Comparison of ENCODE assay signal across 8 cellular contexts in genomic region chr19:44846455-44847143, GRCh38. TPM values are rescaled to one million over a fixed set of nuclear protein-coding genes. Genes with fewer than 3 reads are reported as not detected.
DNase-seq lines count a peak whose midpoint lies in the region; ATAC-seq and TF ChIP-seq lines count a peak whose summit lies in the region.

No MANE protein-coding gene starts in this region.

- peak overlapping the region; percentile 18 for H2AFZ ChIP-seq in osteoblast (ENCODE audit: low read length)

- H3K4me2 ChIP-seq in osteoblast (ENCODE audit: insufficient read depth, low read length): peak overlapping the region; percentile 99

- DNase-seq in GM10248 (ENCODE audit: extremely low spot score) (peak; percentile 16), RWPE2 (ENCODE audit: low spot score) (no peak), esophagus squamous epithelium (lab: John Stamatoyannopoulos, UW) (no peak), osteoblast (ENCODE audit: insufficient read length, low spot score, missing footprints) (peak; percentile 79), epidermal melanocyte (ENCODE audit: insufficient read length, low spot score) (no peak), pons (ENCODE audit: low spot score) (no peak), NCI-H1048 (lab: John Stamatoyannopoulos, UW) (no peak), NCI-H1092 treated with DMSO at 0.1 percent for 48 hours (lab: John Stamatoyannopoulos, UW) (no peak)

- H3K9me3 ChIP-seq in RWPE2 (ENCODE audit: severe bottlenecking) (no peaks in the 10 kb centered on the region), esophagus squamous epithelium (no peaks in the 10 kb centered on the region), osteoblast (ENCODE audit: low read depth, low read length) (no peaks in the 10 kb centered on the region)

- POLR2A ChIA-PET in GM10248 (lab: Yijun Ruan, JAX): no interaction called here

- peaks cover 38% of the 10 kb centered on the region for H4K20me1 ChIP-seq in osteoblast (ENCODE audit: insufficient read depth, low read length)

- CTCF ChIA-PET in GM10248 (lab: Yijun Ruan, JAX): interaction anchor here (0.7 to 2.6 kb wide), 12 partner anchors 12 to 193 kb away, joined by 3 to 10 read pairs (median 3); no protein-coding TSS in a partner anchor

- H3K79me2 ChIP-seq in osteoblast (ENCODE audit: insufficient read depth, low read length): peaks cover 54% of the 10 kb centered on the region

- no peak for ATAC-seq in RWPE2 (ENCODE audit: low read depth)

- H3K4me1 ChIP-seq in RWPE2 (ENCODE audit: insufficient read depth, poor library complexity, severe bottlenecking) (no peaks in the 10 kb centered on the region), esophagus squamous epithelium (peaks cover 21 to 69% (median 27%) of the 10 kb centered on the region in 3 donors), osteoblast (ENCODE audit: insufficient read depth, low read length) (peaks cover 25% of the 10 kb centered on the region)

- H3K36me3 ChIP-seq in RWPE2 (ENCODE audit: low read depth) (no peaks in the 10 kb centered on the region), esophagus squamous epithelium (peaks cover 0 to 5% (median 0%) of the 10 kb centered on the region in 3 donors), osteoblast (ENCODE audit: insufficient read depth, low read length) (no peaks in the 10 kb centered on the region)

- H3K27ac ChIP-seq in RWPE2 (ENCODE audit: poor library complexity, severe bottlenecking) (peak overlapping the region; percentile 73), esophagus squamous epithelium (peak overlapping the region; percentile 95 to 99 (median 96)), osteoblast (ENCODE audit: low read depth, low read length) (peak overlapping the region; percentile 94)

- TF ChIP-seq POLR2A in esophagus squamous epithelium (IDR thresholded peaks at IDR 0.05): no peak

- 1 to 10% methylated on average over 10 to 41 of the region's 51 CpGs for WGBS in esophagus squamous epithelium, 2 donors

- intact Hi-C loops in esophagus squamous epithelium (cut with DNase I): loop anchor here (10.0 kb wide), 1 partner anchor 122 kb away; no protein-coding TSS in a partner anchor

- H3K27me3 ChIP-seq in RWPE2 (ENCODE audit: insufficient read depth, poor library complexity, severe bottlenecking) (no peaks in the 10 kb centered on the region), esophagus squamous epithelium (peaks cover 0 to 3% (median 0%) of the 10 kb centered on the region in 4 donors), osteoblast (ENCODE audit: insufficient read depth, low read length) (no peaks in the 10 kb centered on the region)

- no peak for TF ChIP-seq CTCF in GM10248 (IDR thresholded peaks at IDR 0.05; ENCODE audit: control extremely low read depth, extremely low read depth, low read depth, missing control alignments)
- no peak for TF ChIP-seq CTCF in RWPE2 (IDR thresholded peaks at IDR 0.05; ENCODE audit: poor library complexity, severe bottlenecking)
- TF ChIP-seq CTCF in esophagus squamous epithelium (IDR thresholded peaks at IDR 0.05): no peak
- TF ChIP-seq CTCF in osteoblast (IDR thresholded peaks at IDR 0.05; ENCODE audit: extremely low read depth, low read depth, low read length): no peak

- H3K4me3 ChIP-seq in RWPE2 (ENCODE audit: severe bottlenecking): peak overlapping the region; percentile 100
- H3K4me3 ChIP-seq in esophagus squamous epithelium: peak overlapping the region; percentile 72 to 100 (median 76)
- H3K4me3 ChIP-seq in osteoblast (ENCODE audit: insufficient read depth, low read length): peak overlapping the region; percentile 98

RNA-seq across cellular contexts. Expression of gene NECTIN2, which starts 0.5 kb away (rescaled TPM):
- total RNA-seq in esophagus squamous epithelium: 100 to 1,000 TPM in 1 of 4 donors, 10 to 100 TPM in 3; 42.9 to 103 (median 60.9) TPM
- 38.9 and 46.0 TPM in 2 replicates for total RNA-seq in osteoblast

RNA-seq across cellular contexts. Expression of gene BCAM, which starts 37.7 kb away (rescaled TPM):
- total RNA-seq in esophagus squamous epithelium (10 to 100 TPM in 3 of 4 donors, 1 to 10 TPM in 1; 7.2 to 24.8 (median 17.6) TPM), osteoblast (4.3 and 4.4 TPM in 2 replicates)

RNA-seq across cellular contexts. Expression of gene TOMM40, which starts 44.5 kb away (rescaled TPM):
- total RNA-seq in esophagus squamous epithelium (100 to 1,000 TPM in 1 of 4 donors, 10 to 100 TPM in 3; 64.7 to 142 (median 79.0) TPM), osteoblast (28.3 and 31.8 TPM in 2 replicates)

RNA-seq across cellular contexts. Expression of gene APOE, which starts 59.0 kb away (rescaled TPM):
- total RNA-seq in esophagus squamous epithelium: 100 to 1,000 TPM in 1 of 4 donors, 10 to 100 TPM in 1, 1 to 10 TPM in 2; 5.7 to 141 (median 20.7) TPM
- 44.5 and 46.6 TPM in 2 replicates for total RNA-seq in osteoblast

Comparison
In these comparisons a context has a peak if more than half of its experiments do, and no peak if none do; other contexts are left out.
1. DNase-seq: peak in GM10248 (single experiment) and osteoblast (single experiment); none in RWPE2 (single experiment), esophagus squamous epithelium (single experiment), epidermal melanocyte (single experiment), pons (single experiment), NCI-H1048 (single experiment) and NCI-H1092 treated with DMSO at 0.1 percent for 48 hours (single experiment).
2. Peak in every context shown above with its lines, with median percentiles within 50 percentile points of each other: H3K27ac ChIP-seq and H3K4me3 ChIP-seq.